8 cellular contexts compared by ENCODE assay signal in genomic region chr2:37832590-37833197, GRCh38.
DNase-seq lines count a peak whose midpoint lies in the region; ATAC-seq and TF ChIP-seq lines count a peak whose summit lies in the region.

No MANE protein-coding gene starts in this region.

- CTCF ChIA-PET in GM10248 (lab: Yijun Ruan, JAX): interaction anchor here (0.5 to 12.5 kb wide), 59 partner anchors 8 to 600 kb away, joined by 3 to 197 read pairs (median 5); no protein-coding TSS in a partner anchor

- peak; percentile 62 for ATAC-seq in HG03135 (IDR thresholded peaks at IDR 0.05; ENCODE audit: unreplicated experiment)
- ATAC-seq in left colon: peak; percentile 100
- ATAC-seq in HG03565 (IDR thresholded peaks at IDR 0.05; ENCODE audit: unreplicated experiment): no peak

- DNase-seq in GM10248 (ENCODE audit: extremely low spot score) (peak; percentile 69), NCI-H446 (lab: John Stamatoyannopoulos, UW) (peak; percentile 78 to 86), left colon (peak; percentile 79 to 98)
- peak; percentile 76 for DNase-seq in activated CD4-positive, CD25-positive, alpha-beta regulatory T cell treated with anti-CD3 and anti-CD28 coated beads, Interleukin-2, amount 50 U/mL, for 16 hours (ENCODE audit: low read depth, low spot score)
- DNase-seq in central memory CD4-positive, alpha-beta T cell: peak; percentile 68
- peak; percentile 85 for DNase-seq in stimulated activated CD4-positive, alpha-beta T cell treated with anti-CD3 and anti-CD28 coated beads, Interleukin-4, amount 100 ng/mL, for 24 hours

- peak; percentile 91 for TF ChIP-seq CTCF in GM10248 (IDR thresholded peaks at IDR 0.05; ENCODE audit: control extremely low read depth, extremely low read depth, low read depth, missing control alignments)

- POLR2A ChIA-PET in GM10248 (lab: Yijun Ruan, JAX): interaction anchor here (0.5 kb wide), 1 partner anchor 528 kb away, joined by 4 read pairs; no protein-coding TSS in a partner anchor

- intact Hi-C loops in left colon (cut with DNase I, micrococcal nuclease): loop anchor here in 1 of 2 donors (5.0 kb wide), 2 partner anchors 420 to 435 kb away; no protein-coding TSS in a partner anchor
